Comparison of ENCODE assay signal across 30 cellular contexts in genomic region chr16:8555400-8555799, GRCh38. TPM values are rescaled to one million over a fixed set of nuclear protein-coding genes. Genes with fewer than 3 reads are reported as not detected.
"Had no signal": no experiment of that assay in that cellular context is flagged by ENCODE, and none has a peak within 500 bp of the region (broad histone marks: within the 10 kb centered on the region; RNA-seq: fewer than 3 reads in every experiment).

No MANE protein-coding gene starts in this region.

- ATAC-seq: stimulated activated effector memory CD8-positive, alpha-beta T cell treated with anti-CD3 and anti-CD28 coated beads, Interleukin-12 subunit alpha, Interleukin-12 subunit beta, amount 100 ng/mL, for 72 hours; stimulated activated naive CD8-positive, alpha-beta T cell treated with anti-CD3 and anti-CD28 coated beads, Interleukin-15, amount 100 ng/mL, for 72 hours; stimulated activated naive CD8-positive, alpha-beta T cell treated with anti-CD3 and anti-CD28 coated beads, Interleukin-15, Interleukin-2, amounts not matched to agents 100 U/mL and 50 U/mL, for 24 hours; upper lobe of right lung had no signal

- H3K4me3 ChIP-seq: stomach, suprapubic skin, testis, thoracic aorta, thyroid gland, tibial artery, tibial nerve, transverse colon, upper lobe of left lung, upper lobe of right lung, uterus, vagina had no signal

- H3K4me1 ChIP-seq: stomach, suprapubic skin, testis, thyroid gland, tibial artery, tibial nerve, upper lobe of left lung, upper lobe of right lung, uterus, vagina had no signal

- H3K27ac ChIP-seq: stomach, suprapubic skin, testis, thoracic aorta, thyroid gland, tibial artery, tibial nerve, transverse colon, upper lobe of left lung, upper lobe of right lung, uterus, vagina had no signal

- H3K9me3 ChIP-seq: stomach, suprapubic skin, testis, thoracic aorta, thyroid gland, tibial artery, tibial nerve, transverse colon, upper lobe of left lung, upper lobe of right lung, uterus, vagina had no signal

- H3K36me3 ChIP-seq: stomach, suprapubic skin, thoracic aorta, thyroid gland, tibial artery, tibial nerve, transverse colon, upper lobe of left lung, upper lobe of right lung, uterus, vagina had no signal

- H3K27me3 ChIP-seq: testis, thyroid gland, tibial nerve, upper lobe of left lung, uterus, vagina had no signal

- DNase-seq: stimulated activated CD4-positive, alpha-beta T cell treated with anti-CD3 and anti-CD28 coated beads, Interleukin-2, amount 100 ng/mL, for 48 hours; stimulated activated CD4-positive, alpha-beta T cell treated with anti-CD3 and anti-CD28 coated beads, Interleukin-4, amount 100 ng/mL, for 1 hour; stimulated activated CD4-positive, alpha-beta T cell treated with anti-CD3 and anti-CD28 coated beads, Interleukin-4, amount 100 ng/mL, for 24 hours; stimulated activated CD4-positive, alpha-beta T cell treated with anti-CD3 and anti-CD28 coated beads, Interleukin-4, amount 100 ng/mL, for 4 hours; stimulated activated CD8-positive, alpha-beta memory T cell treated with anti-CD3 and anti-CD28 coated beads, Interleukin-4, amount 100 ng/mL, for 48 hours; stimulated activated naive B cell treated with anti-CD40 and anti-IgM and Interleukin-4, amounts not matched to agents 10 μg/mL and 1 μg/mL and 100 μg/mL, for 72 hours; stimulated activated naive CD4-positive, alpha-beta T cell; stimulated activated naive CD4-positive, alpha-beta T cell treated with Interleukin-2 at 50 U/mL for 16 hours; stimulated activated naive CD8-positive, alpha-beta T cell treated with anti-CD3 and anti-CD28 coated beads, Interleukin-15, amount 100 ng/mL, for 72 hours; stimulated activated naive CD8-positive, alpha-beta T cell treated with anti-CD3 and anti-CD28 coated beads, Interleukin-15, Interleukin-2, amounts not matched to agents 100 U/mL and 50 U/mL, for 24 hours; substantia nigra; testis; thyroid gland; tibial artery; transverse colon; trophoblast cell; upper lobe of left lung; upper lobe of right lung; uterus had no signal

- FAIRE-seq: urothelium cell line had no signal

RNA-seq across cellular contexts. Expression of gene TMEM114, which starts 34.9 kb away (rescaled TPM):
- total RNA-seq: stomach, subcutaneous adipose tissue, suprapubic skin, temporal lobe, testis, thoracic aorta, thyroid gland, tibial nerve, transverse colon, upper lobe of left lung, upper lobe of right lung, ureter, urinary bladder, uterus, vagina had no signal
- polyA plus RNA-seq: stomach, urinary bladder had no signal
